In genomic region chr3:2784627-2785026, GRCh38 we compare ENCODE assay signal across 25 cellular contexts.
"Had no signal": no experiment of that assay in that cellular context is flagged by ENCODE, and none has a peak within 500 bp of the region (broad histone marks: within the 10 kb centered on the region; RNA-seq: fewer than 3 reads in every experiment).

No MANE protein-coding gene starts in this region.

- H3K27me3 ChIP-seq: ovary, right atrium auricular region, right lobe of liver, stomach, testis, thyroid gland, transverse colon, upper lobe of left lung, vagina had no signal

- ATAC-seq: left colon; mucosa of descending colon; naive thymus-derived CD4-positive, alpha-beta T cell; natural killer cell treated with Interleukin-12 subunit alpha and Interleukin-12 subunit beta and Interleukin-15 and Interleukin-18, amount 100 ng/mL, for 72 hours; right lobe of liver; stimulated activated naive B cell treated with anti-CD40 and anti-IgM and Interleukin-4, amounts not matched to agents 10 μg/mL and 1 μg/mL and 100 μg/mL, for 72 hours; stimulated activated naive CD8-positive, alpha-beta T cell treated with anti-CD3 and anti-CD28 coated beads, Interleukin-15, Interleukin-2, amounts not matched to agents 100 U/mL and 50 U/mL, for 24 hours had no signal

- H3K4me1 ChIP-seq: left ventricle myocardium inferior, right atrium auricular region, right lobe of liver, stomach, testis, thyroid gland, transverse colon, upper lobe of left lung, vagina had no signal

- DNase-seq: hypothalamus; immature natural killer cell; kidney; left colon; left ventricle myocardium inferior; midbrain; mucosa of descending colon; naive thymus-derived CD4-positive, alpha-beta T cell; ovary; right lobe of liver; stimulated activated CD4-positive, alpha-beta T cell treated with anti-CD3 and anti-CD28 coated beads, Interleukin-12 subunit alpha, Interleukin-12 subunit beta, amount 100 ng/mL, for 4 hours; stimulated activated CD4-positive, alpha-beta T cell treated with anti-CD3 and anti-CD28 coated beads, Interleukin-15, amount 100 ng/mL, for 24 hours; stimulated activated CD4-positive, alpha-beta T cell treated with anti-CD3 and anti-CD28 coated beads, Interleukin-2, amount 100 ng/mL, for 24 hours; stimulated activated CD4-positive, alpha-beta T cell treated with anti-CD3 and anti-CD28 coated beads, Interleukin-4, amount 100 ng/mL, for 1 hour; stimulated activated naive B cell treated with anti-CD40 and anti-IgM and Interleukin-4, amounts not matched to agents 10 μg/mL and 1 μg/mL and 100 μg/mL, for 72 hours; stimulated activated naive CD8-positive, alpha-beta T cell treated with anti-CD3 and anti-CD28 coated beads, Interleukin-15, Interleukin-2, amounts not matched to agents 100 U/mL and 50 U/mL, for 24 hours; stomach; testis; thyroid gland; transverse colon; upper lobe of left lung had no signal

- H3K9me3 ChIP-seq: left ventricle myocardium inferior, mucosa of descending colon, ovary, right atrium auricular region, right lobe of liver, stomach, testis, thyroid gland, transverse colon, upper lobe of left lung, vagina had no signal

- H3K36me3 ChIP-seq: left ventricle myocardium inferior, ovary, right atrium auricular region, right lobe of liver, stomach, thyroid gland, transverse colon, upper lobe of left lung, vagina had no signal

- H3K4me3 ChIP-seq: left ventricle myocardium inferior, lung, mucosa of descending colon, ovary, right atrium auricular region, right lobe of liver, stomach, testis, thyroid gland, transverse colon, upper lobe of left lung, vagina had no signal

- H3K27ac ChIP-seq: left ventricle myocardium inferior, ovary, right atrium auricular region, right lobe of liver, stomach, testis, thyroid gland, transverse colon, upper lobe of left lung, vagina had no signal
